17 cellular contexts compared by ENCODE assay signal in genomic region chr22:49751318-49751967, GRCh38.
DNase-seq lines count a peak whose midpoint lies in the region; ATAC-seq and TF ChIP-seq lines count a peak whose summit lies in the region.
"Had no signal": no experiment of that assay in that cellular context is flagged by ENCODE, and none has a peak within 500 bp of the region (broad histone marks: within the 10 kb centered on the region; RNA-seq: fewer than 3 reads in every experiment).

No MANE protein-coding gene starts in this region.

- intact Hi-C loops in left ventricle myocardium inferior (cut with micrococcal nuclease): no loop called here
- intact Hi-C loops in cardiac septum (cut with DNase I): no loop called here
- intact Hi-C loops in CD4-positive, alpha-beta T cell (cut with DNase I, micrococcal nuclease): no loop called here

- H3K4me3 ChIP-seq in left ventricle myocardium inferior: no peak overlapping the region
- H3K4me3 ChIP-seq: A549; BLaER1 treated with 17β-estradiol and CSF1 and Interleukin-3, amounts not matched to agents 10 nM and 100 nM; SJCRH30 had no signal

- POLR2A ChIA-PET in CD4-positive, alpha-beta T cell (lab: Charles Lee): no interaction called here

- H3K4me1 ChIP-seq in left ventricle myocardium inferior: no peaks in the 10 kb centered on the region
- H3K4me1 ChIP-seq: A549, SJCRH30 had no signal

- no peaks in the 10 kb centered on the region for H3K36me3 ChIP-seq in left ventricle myocardium inferior
- H3K36me3 ChIP-seq: BLaER1 treated with 17β-estradiol and CSF1 and Interleukin-3, amounts not matched to agents 10 nM and 100 nM; SJCRH30 had no signal

- peaks cover 21% of the 10 kb centered on the region for H3K9me3 ChIP-seq in left ventricle myocardium inferior (replicated peaks)
- peaks cover 16% of the 10 kb centered on the region for H3K9me3 ChIP-seq in CD4-positive, alpha-beta T cell (ENCODE audit: control insufficient read depth, low read length)

- H3K36me3 Mint-ChIP-seq in chondrocyte (ENCODE audit: low read depth): peaks cover 2% of the 10 kb centered on the region
- peaks cover 2% of the 10 kb centered on the region for H3K36me3 Mint-ChIP-seq in CD4-positive, alpha-beta T cell (ENCODE audit: low read depth)
- no peaks in the 10 kb centered on the region for H3K36me3 Mint-ChIP-seq in activated T-helper 17 cell treated with anti-CD3 and anti-CD28 coated beads, Interleukin-2, amount 50 U/mL, for 72 hours (ENCODE audit: low read depth)

- DNase-seq in left ventricle myocardium inferior (peak; percentile 3), cardiac septum (ENCODE audit: low spot score) (no peak), chondrocyte (ENCODE audit: low spot score) (peak; percentile 79), left lobe of liver (ENCODE audit: low spot score) (peak; percentile 37)
- no peak for DNase-seq in CD4-positive, alpha-beta T cell
- DNase-seq: DMS 273 treated with DMSO at 0.1 percent for 48 hours, GF-D8, HCEC 1CT, KBM-7, NCI-H1436 treated with DMSO at 0.1 percent for 48 hours, NCI-H2081, NCI-H748 treated with DMSO at 0.1 percent for 48 hours, SJCRH30 had no signal

- no peak overlapping the region for H3K27ac Mint-ChIP-seq in chondrocyte (ENCODE audit: unreplicated experiment)
- H3K27ac Mint-ChIP-seq in CD4-positive, alpha-beta T cell: no peak overlapping the region
- H3K27ac Mint-ChIP-seq in activated T-helper 17 cell treated with anti-CD3 and anti-CD28 coated beads, Interleukin-2, amount 50 U/mL, for 72 hours: no peak overlapping the region

- no peak overlapping the region for H3K4me3 Mint-ChIP-seq in chondrocyte (ENCODE audit: unreplicated experiment)
- H3K4me3 Mint-ChIP-seq in CD4-positive, alpha-beta T cell: no peak overlapping the region
- no peak overlapping the region for H3K4me3 Mint-ChIP-seq in activated T-helper 17 cell treated with anti-CD3 and anti-CD28 coated beads, Interleukin-2, amount 50 U/mL, for 72 hours

- ATAC-seq in left lobe of liver (no peak), GM21526 (IDR thresholded peaks at IDR 0.05; ENCODE audit: low FRiP score, unreplicated experiment) (no peak)
- no peak for ATAC-seq in CD4-positive, alpha-beta T cell (ENCODE audit: poor library complexity)
- ATAC-seq in activated T-helper 17 cell treated with anti-CD3 and anti-CD28 coated beads, Interleukin-2, amount 50 U/mL, for 72 hours (replicated peaks): no peak
- ATAC-seq: A549 had no signal

- CTCF ChIA-PET in CD4-positive, alpha-beta T cell (lab: Charles Lee): no interaction called here

- peaks cover 75% of the 10 kb centered on the region for H3K27me3 ChIP-seq in left ventricle myocardium inferior (ENCODE audit: low read depth)
- no peaks in the 10 kb centered on the region for H3K27me3 ChIP-seq in CD4-positive, alpha-beta T cell (ENCODE audit: control insufficient read depth, insufficient read depth, low read length)
- H3K27me3 ChIP-seq: BLaER1 treated with 17β-estradiol and CSF1 and Interleukin-3, amounts not matched to agents 10 nM and 100 nM had no signal

- H3K9me3 Mint-ChIP-seq in chondrocyte (ENCODE audit: low read depth): peaks cover 14% of the 10 kb centered on the region
- peaks cover 6% of the 10 kb centered on the region for H3K9me3 Mint-ChIP-seq in CD4-positive, alpha-beta T cell
- H3K9me3 Mint-ChIP-seq in activated T-helper 17 cell treated with anti-CD3 and anti-CD28 coated beads, Interleukin-2, amount 50 U/mL, for 72 hours: peaks cover 13% of the 10 kb centered on the region

- H3K27me3 Mint-ChIP-seq in chondrocyte (ENCODE audit: low read depth): peaks cover 8% of the 10 kb centered on the region
- no peaks in the 10 kb centered on the region for H3K27me3 Mint-ChIP-seq in CD4-positive, alpha-beta T cell
- peaks cover 6% of the 10 kb centered on the region for H3K27me3 Mint-ChIP-seq in activated T-helper 17 cell treated with anti-CD3 and anti-CD28 coated beads, Interleukin-2, amount 50 U/mL, for 72 hours

- no peak for TF ChIP-seq CTCF in left ventricle myocardium inferior (IDR thresholded peaks at IDR 0.05; ENCODE audit: borderline replicate concordance)
- TF ChIP-seq CTCF in chondrocyte (IDR thresholded peaks at IDR 0.05): no peak
- TF ChIP-seq CTCF in CD4-positive, alpha-beta T cell (IDR thresholded peaks at IDR 0.05): no peak

- no peaks in the 10 kb centered on the region for H3K4me1 Mint-ChIP-seq in chondrocyte (ENCODE audit: low read depth)
- no peaks in the 10 kb centered on the region for H3K4me1 Mint-ChIP-seq in CD4-positive, alpha-beta T cell (ENCODE audit: low read depth)
- H3K4me1 Mint-ChIP-seq in activated T-helper 17 cell treated with anti-CD3 and anti-CD28 coated beads, Interleukin-2, amount 50 U/mL, for 72 hours: no peaks in the 10 kb centered on the region

- H3K27ac ChIP-seq in left ventricle myocardium inferior (replicated peaks): no peak overlapping the region
- no peak overlapping the region for H3K27ac ChIP-seq in CD4-positive, alpha-beta T cell (ENCODE audit: low read depth, low read length)
- H3K27ac ChIP-seq: A549; BLaER1 treated with 17β-estradiol and CSF1 and Interleukin-3, amounts not matched to agents 10 nM and 100 nM; SJCRH30 had no signal

Comparison
In these comparisons a context has a peak if more than half of its experiments do, and no peak if none do; other contexts are left out.
1. DNase-seq: peak in left ventricle myocardium inferior (single experiment), chondrocyte (single experiment) and left lobe of liver (single experiment); none in cardiac septum (single experiment) and CD4-positive, alpha-beta T cell (0 of 10).